ENCODE assay signal across 1 cellular context in the genomic region with DNA sequence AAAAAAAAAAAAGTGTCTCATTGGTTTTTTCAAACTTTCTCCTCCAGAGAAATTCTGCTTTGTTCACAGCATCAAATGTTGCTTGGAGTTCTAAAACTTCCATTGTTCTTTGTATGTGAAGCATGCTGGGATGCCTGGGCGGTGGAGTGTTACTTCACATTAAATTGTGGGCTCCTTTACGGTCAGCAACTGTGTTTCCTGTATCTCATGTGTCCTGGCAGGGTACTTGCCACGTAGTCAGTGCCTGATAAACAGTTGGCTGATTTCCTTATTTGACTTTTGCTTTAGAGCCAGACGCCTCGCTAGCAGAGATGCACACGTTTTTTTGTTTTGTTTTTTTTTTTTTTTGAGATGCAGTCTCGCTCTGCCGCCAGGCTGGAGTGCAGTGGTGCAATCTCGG.
TF ChIP-seq lines count a peak whose summit lies in the region.

No MANE protein-coding gene starts in this region.

TF ChIP-seq in HepG2, 621 proteins besides CTCF, POLR2A, EP300 and RAD21 (continued from another document):
- TF ChIP-seq, protein P1, sequence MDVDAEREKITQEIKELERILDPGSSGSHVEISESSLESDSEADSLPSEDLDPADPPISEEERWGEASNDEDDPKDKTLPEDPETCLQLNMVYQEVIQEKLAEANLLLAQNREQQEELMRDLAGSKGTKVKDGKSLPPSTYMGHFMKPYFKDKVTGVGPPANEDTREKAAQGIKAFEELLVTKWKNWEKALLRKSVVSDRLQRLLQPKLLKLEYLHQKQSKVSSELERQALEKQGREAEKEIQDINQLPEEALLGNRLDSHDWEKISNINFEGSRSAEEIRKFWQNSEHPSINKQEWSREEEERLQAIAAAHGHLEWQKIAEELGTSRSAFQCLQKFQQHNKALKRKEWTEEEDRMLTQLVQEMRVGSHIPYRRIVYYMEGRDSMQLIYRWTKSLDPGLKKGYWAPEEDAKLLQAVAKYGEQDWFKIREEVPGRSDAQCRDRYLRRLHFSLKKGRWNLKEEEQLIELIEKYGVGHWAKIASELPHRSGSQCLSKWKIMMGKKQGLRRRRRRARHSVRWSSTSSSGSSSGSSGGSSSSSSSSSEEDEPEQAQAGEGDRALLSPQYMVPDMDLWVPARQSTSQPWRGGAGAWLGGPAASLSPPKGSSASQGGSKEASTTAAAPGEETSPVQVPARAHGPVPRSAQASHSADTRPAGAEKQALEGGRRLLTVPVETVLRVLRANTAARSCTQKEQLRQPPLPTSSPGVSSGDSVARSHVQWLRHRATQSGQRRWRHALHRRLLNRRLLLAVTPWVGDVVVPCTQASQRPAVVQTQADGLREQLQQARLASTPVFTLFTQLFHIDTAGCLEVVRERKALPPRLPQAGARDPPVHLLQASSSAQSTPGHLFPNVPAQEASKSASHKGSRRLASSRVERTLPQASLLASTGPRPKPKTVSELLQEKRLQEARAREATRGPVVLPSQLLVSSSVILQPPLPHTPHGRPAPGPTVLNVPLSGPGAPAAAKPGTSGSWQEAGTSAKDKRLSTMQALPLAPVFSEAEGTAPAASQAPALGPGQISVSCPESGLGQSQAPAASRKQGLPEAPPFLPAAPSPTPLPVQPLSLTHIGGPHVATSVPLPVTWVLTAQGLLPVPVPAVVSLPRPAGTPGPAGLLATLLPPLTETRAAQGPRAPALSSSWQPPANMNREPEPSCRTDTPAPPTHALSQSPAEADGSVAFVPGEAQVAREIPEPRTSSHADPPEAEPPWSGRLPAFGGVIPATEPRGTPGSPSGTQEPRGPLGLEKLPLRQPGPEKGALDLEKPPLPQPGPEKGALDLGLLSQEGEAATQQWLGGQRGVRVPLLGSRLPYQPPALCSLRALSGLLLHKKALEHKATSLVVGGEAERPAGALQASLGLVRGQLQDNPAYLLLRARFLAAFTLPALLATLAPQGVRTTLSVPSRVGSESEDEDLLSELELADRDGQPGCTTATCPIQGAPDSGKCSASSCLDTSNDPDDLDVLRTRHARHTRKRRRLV (CRISPR knock-in tag; IDR thresholded peaks at IDR 0.05), result no peak
- TF ChIP-seq NFE2L2 (IDR thresholded peaks at IDR 0.05; ENCODE audit: low read length) (no peak), HES4 (CRISPR knock-in tag; IDR thresholded peaks at IDR 0.05; ENCODE audit: borderline replicate concordance) (no peak), ZNF619 (CRISPR knock-in tag; IDR thresholded peaks at IDR 0.05) (no peak), ERF (CRISPR knock-in tag; IDR thresholded peaks at IDR 0.05) (no peak)
